In the genomic region with DNA sequence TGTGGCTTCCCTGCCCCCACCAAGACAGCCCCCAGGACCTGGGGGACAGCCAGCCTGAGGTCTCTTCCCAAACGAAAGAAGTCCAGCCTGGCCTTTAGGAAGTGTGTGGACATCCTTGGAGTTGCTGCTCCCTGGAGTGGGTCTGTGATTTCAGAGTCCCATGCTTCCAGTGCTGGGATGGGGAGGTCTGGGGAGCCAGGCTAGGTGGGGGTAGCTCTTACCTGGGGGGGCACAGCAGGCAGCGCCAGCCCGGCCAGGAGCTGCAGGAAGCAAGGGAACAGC, we compare ENCODE assay signal across 8 cellular contexts. TPM values are rescaled to one million over a fixed set of nuclear protein-coding genes. Genes with fewer than 3 reads are reported as not detected.
DNase-seq lines count a peak whose midpoint lies in the region; ATAC-seq and TF ChIP-seq lines count a peak whose summit lies in the region.

No MANE protein-coding gene starts in this region.

- no peaks in the 10 kb centered on the region for H3K36me3 ChIP-seq in DOHH2 (ENCODE audit: control insufficient read depth, low read length)
- no peaks in the 10 kb centered on the region for H3K36me3 ChIP-seq in SK-N-MC (ENCODE audit: insufficient read depth, low read length)
- H3K36me3 ChIP-seq in prostate gland: no peaks in the 10 kb centered on the region

- no peak for TF ChIP-seq CTCF in DOHH2 (IDR thresholded peaks at IDR 0.05; ENCODE audit: low read depth, low read length, poor library complexity, severe bottlenecking)
- TF ChIP-seq CTCF in prostate gland (IDR thresholded peaks at IDR 0.05): no peak

- peak overlapping the region; percentile 59 for H3K4me3 ChIP-seq in DOHH2 (ENCODE audit: low read length)
- H3K4me3 ChIP-seq in SK-N-MC: peak overlapping the region; percentile 81
- H3K4me3 ChIP-seq in prostate gland: peak overlapping the region; percentile 32 to 35

- H3K27me3 ChIP-seq in DOHH2 (ENCODE audit: control insufficient read depth, low read length) (peaks cover 9% of the 10 kb centered on the region), prostate gland (replicated peaks; ENCODE audit: insufficient read depth) (no peaks in the 10 kb centered on the region)

- no peaks in the 10 kb centered on the region for H4K20me1 ChIP-seq in DOHH2 (ENCODE audit: control insufficient read depth, insufficient read depth, low read depth, low read length)

- intact Hi-C loops in Right ventricle myocardium superior (cut with DNase I): no loop called here
- intact Hi-C loops in prostate gland (cut with DNase I): no loop called here

- TF ChIP-seq POLR2A in prostate gland (IDR thresholded peaks at IDR 0.05): no peak

- peak overlapping the region; percentile 64 for H3K4me2 ChIP-seq in DOHH2 (ENCODE audit: low read length)

- H3K4me1 ChIP-seq in DOHH2 (ENCODE audit: control insufficient read depth, low read length) (peaks cover 6% of the 10 kb centered on the region; the same call in 1 of the 2 replicates), prostate gland (replicated peaks) (no peaks in the 10 kb centered on the region)

- H3K9me3 ChIP-seq in DOHH2 (ENCODE audit: control insufficient read depth, insufficient read depth, low read length): no peaks in the 10 kb centered on the region
- no peaks in the 10 kb centered on the region for H3K9me3 ChIP-seq in SK-N-MC (ENCODE audit: low read depth, low read length)
- H3K9me3 ChIP-seq in prostate gland: no peaks in the 10 kb centered on the region

- H3F3A ChIP-seq in DOHH2 (ENCODE audit: control insufficient read depth, insufficient read depth): no peaks in the 10 kb centered on the region

- in situ Hi-C loops in ACHN (cut with HindIII; ENCODE audit: low pct_ligation_motif_present, low pct_unique_long_range_greater_than_20kb, low sequenced_read_pairs): no loop called here

- peak; percentile 11 for ATAC-seq in Right ventricle myocardium superior (ENCODE audit: poor library complexity)
- no peak for ATAC-seq in HG03039 (IDR thresholded peaks at IDR 0.05; ENCODE audit: unreplicated experiment)

- H3K9ac ChIP-seq in SK-N-MC (ENCODE audit: insufficient read length): peak overlapping the region; percentile 13

- no peaks in the 10 kb centered on the region for H3K79me2 ChIP-seq in DOHH2 (ENCODE audit: control insufficient read depth, low read length)

- 0% methylated on average over 2 of the region's 3 CpGs for WGBS in prostate gland

- H3K27ac ChIP-seq in DOHH2 (ENCODE audit: low read depth, low read length) (no peak overlapping the region), SK-N-MC (no peak overlapping the region), prostate gland (peak overlapping the region in 1 of 2 donors; percentile 14)

- no peak for DNase-seq in SK-N-MC (ENCODE audit: low read depth, low spot score)
- DNase-seq in Right ventricle myocardium superior: no peak
- no peak for DNase-seq in prostate gland (ENCODE audit: low spot score)
- DNase-seq in ACHN: no peak
- no peak for DNase-seq in SW 1271 (lab: John Stamatoyannopoulos, UW)
- no peak for DNase-seq in superior temporal gyrus (ENCODE audit: extremely low spot score)

- no peaks in the 10 kb centered on the region for H3K9me2 ChIP-seq in DOHH2 (replicated peaks; ENCODE audit: control insufficient read depth, low read length)

RNA-seq across cellular contexts. Expression of a gene that starts 0.5 kb away (rescaled TPM):
- total RNA-seq in Right ventricle myocardium superior (5.1 TPM), prostate gland (10 to 100 TPM in 1 of 2 donors, 1 to 10 TPM in 1; 7.9 to 16.2 TPM)

RNA-seq across cellular contexts. Expression of a gene that starts 31.8 kb away (rescaled TPM):
- total RNA-seq in Right ventricle myocardium superior (16.8 TPM), prostate gland (10 to 100 TPM in 1 of 2 donors, 1 to 10 TPM in 1; 1.5 to 15.1 TPM)

RNA-seq across cellular contexts. Expression of a gene that starts 47.8 kb away (rescaled TPM):
- 29.5 TPM for total RNA-seq in Right ventricle myocardium superior
- 10 to 100 TPM; 43.9 to 60.4 TPM for total RNA-seq in prostate gland
